ENCODE assay signal across 8 cellular contexts in the genomic region with DNA sequence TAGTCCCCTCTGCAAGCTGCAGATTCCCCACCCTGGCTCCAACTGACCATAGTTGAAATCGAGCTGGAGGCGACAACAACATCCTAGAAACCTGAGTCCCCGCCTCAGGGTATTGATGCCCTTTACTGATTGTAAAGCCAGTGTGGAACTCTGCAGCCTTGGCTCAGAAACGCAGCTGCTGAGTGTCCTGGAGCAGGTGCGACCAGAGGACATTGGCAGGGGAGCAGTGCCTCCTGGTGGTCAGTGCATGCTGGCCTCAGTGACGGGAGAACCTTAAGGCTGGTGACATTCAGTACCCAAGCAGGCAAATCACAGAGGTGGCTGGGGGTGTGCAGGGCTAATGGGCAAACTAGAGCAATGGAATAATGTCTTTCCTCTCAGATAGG. TPM values are rescaled to one million over a fixed set of nuclear protein-coding genes. Genes with fewer than 3 reads are reported as not detected.
DNase-seq lines count a peak whose midpoint lies in the region; ATAC-seq and TF ChIP-seq lines count a peak whose summit lies in the region.

No MANE protein-coding gene starts in this region.

- no peaks in the 10 kb centered on the region for H3K27me3 ChIP-seq in brain microvascular endothelial cell (replicated peaks)

- ATAC-seq in left lobe of liver (peak; percentile 72), HG02759 (IDR thresholded peaks at IDR 0.05; ENCODE audit: unreplicated experiment) (no peak), HG03045 (IDR thresholded peaks at IDR 0.05; ENCODE audit: unreplicated experiment) (no peak)

- TF ChIP-seq CTCF in AG09309 (IDR thresholded peaks at IDR 0.05; ENCODE audit: control insufficient read depth, insufficient read depth, low read depth, low read length, missing control alignments) (peak; percentile 51), brain microvascular endothelial cell (IDR thresholded peaks at IDR 0.05; ENCODE audit: low read depth, low read length, missing control alignments) (peak; percentile 49)

- H3K4me3 ChIP-seq in AG09309 (ENCODE audit: control insufficient read depth, low read depth, low read length) (no peak overlapping the region), brain microvascular endothelial cell (ENCODE audit: low read depth, low read length) (no peak overlapping the region)

- in situ Hi-C loops in brain microvascular endothelial cell (cut with HindIII; ENCODE audit: low pct_ligation_motif_present, low sequenced_read_pairs) = no loop called here

- DNase-seq in AG09309 (ENCODE audit: low read depth) = no peak
- peak; percentile 36 for DNase-seq in HPDE6-E6E7 (ENCODE audit: extremely low spot score)
- peak; percentile 21 for DNase-seq in T follicular helper cell (ENCODE audit: low read depth)
- DNase-seq in brain microvascular endothelial cell = peak; percentile 41
- DNase-seq in left lobe of liver (ENCODE audit: low spot score) = peak; percentile 51
- peak; percentile 65 for DNase-seq in stimulated activated CD8-positive, alpha-beta memory T cell treated with anti-CD3 and anti-CD28 coated beads, Interleukin-4, amount 100 ng/mL, for 48 hours

- no peak overlapping the region for H3K27ac ChIP-seq in brain microvascular endothelial cell

- no peaks in the 10 kb centered on the region for H3K36me3 ChIP-seq in brain microvascular endothelial cell (replicated peaks)

RNA-seq across cellular contexts. Expression of a gene that starts 20.4 kb away (rescaled TPM):
- 4.6 TPM for total RNA-seq in left lobe of liver

RNA-seq across cellular contexts. Expression of a gene that starts 56.4 kb away (rescaled TPM):
- total RNA-seq in left lobe of liver = 0.63 TPM
